ENCODE assay signal across 24 cellular contexts in genomic region chr2:42317945-42318344, GRCh38. TPM values are rescaled to one million over a fixed set of nuclear protein-coding genes. Genes with fewer than 3 reads are reported as not detected.
DNase-seq lines count a peak whose midpoint lies in the region; ATAC-seq and TF ChIP-seq lines count a peak whose summit lies in the region.
"Had no signal": no experiment of that assay in that cellular context is flagged by ENCODE, and none has a peak within 500 bp of the region (broad histone marks: within the 10 kb centered on the region; RNA-seq: fewer than 3 reads in every experiment).

No MANE protein-coding gene starts in this region.

- DNase-seq in activated T-cell treated with anti-CD3 and anti-CD28 coated beads, Interleukin-2, amount 50 U/mL, for 24 hours = no peak
- DNase-seq in activated T-cell treated with anti-CD3 and anti-CD28 coated beads, Interleukin-2, amount 50 U/mL, for 1 hour = no peak
- no peak for DNase-seq in CD4-positive, alpha-beta T cell
- DNase-seq in IMR-90 (no peak), HuH-7.5 (ENCODE audit: low spot score) (no peak), COR-L47 (lab: John Stamatoyannopoulos, UW) (no peak)
- DNase-seq in naive thymus-derived CD8-positive, alpha-beta T cell = no peak
- DNase-seq: activated CD8-positive, alpha-beta memory T cell treated with anti-CD3 and anti-CD28 coated beads, Interleukin-2, amount 50 U/mL, for 48 hours; activated effector memory CD4-positive, alpha-beta T cell treated with Interleukin-2 at 50 U/mL for 16 hours; amniotic stem cell; Calu3; DMS79; gastrocnemius medialis; H7; MV-4-11; NCI-H1436; NCI-H2081; NCI-H226; right cardiac atrium; stimulated activated CD8-positive, alpha-beta memory T cell treated with anti-CD3 and anti-CD28 coated beads, Interleukin-4, amount 100 ng/mL, for 48 hours; tibial artery; WERI-Rb-1 had no signal

- H3K4me1 ChIP-seq in IMR-90 (ENCODE audit: control insufficient read depth, insufficient read depth, low read length) = peaks cover 10% of the 10 kb centered on the region
- H3K4me1 ChIP-seq: BLaER1, gastrocnemius medialis, tibial artery, vagina had no signal

- H2AK9ac ChIP-seq in IMR-90 (replicated peaks; ENCODE audit: low read depth, low read length, poor library complexity) = no peak overlapping the region

- H3K9me3 ChIP-seq in CD4-positive, alpha-beta T cell (ENCODE audit: control insufficient read depth, low read length) = no peaks in the 10 kb centered on the region
- H3K9me3 ChIP-seq in IMR-90 (ENCODE audit: control insufficient read depth, insufficient read depth, low read length) = no peaks in the 10 kb centered on the region
- H3K9me3 ChIP-seq: BLaER1, gastrocnemius medialis, tibial artery, vagina had no signal

- H3K27me3 ChIP-seq in CD4-positive, alpha-beta T cell (ENCODE audit: control insufficient read depth, insufficient read depth, low read length) = no peaks in the 10 kb centered on the region
- H3K27me3 ChIP-seq in IMR-90 (ENCODE audit: control insufficient read depth, insufficient read depth, low read length) = no peaks in the 10 kb centered on the region
- H3K27me3 ChIP-seq: BLaER1, gastrocnemius medialis, tibial artery, vagina had no signal

- H4K8ac ChIP-seq in IMR-90 (ENCODE audit: low read depth in 2 of 2, low read length in 2 of 2) = peak overlapping the region in 1 of 2 experiments; percentile 57; a peak in 1 of 4 replicates

- no peak overlapping the region for H3K18ac ChIP-seq in IMR-90 (ENCODE audit: low read depth, low read length)

- H2BK5ac ChIP-seq in IMR-90 (ENCODE audit: low read depth, low read length, poor library complexity, severe bottlenecking) = no peak overlapping the region

- no peak overlapping the region for H2AFZ ChIP-seq in IMR-90 (replicated peaks; ENCODE audit: low read length, poor library complexity)

- H2AK5ac ChIP-seq in IMR-90 (ENCODE audit: low read depth, low read length) = no peak overlapping the region

- no peak overlapping the region for H4K5ac ChIP-seq in IMR-90 (ENCODE audit: low read depth, low read length)

- H3K4me2 ChIP-seq in IMR-90 (ENCODE audit: low read depth, low read length) = no peak overlapping the region
- H3K4me2 ChIP-seq: BLaER1 had no signal

- peaks cover 9% of the 10 kb centered on the region for H3K36me3 ChIP-seq in IMR-90 (ENCODE audit: control insufficient read depth, insufficient read depth, low read length)

- in situ Hi-C loops in IMR-90 (cut with MboI; ENCODE audit: low sequenced_read_pairs) = no loop called here

- TF ChIP-seq POLR2A in IMR-90 (IDR thresholded peaks at IDR 0.05; ENCODE audit: low read depth, low read length) = no peak

- H2BK15ac ChIP-seq in IMR-90 (ENCODE audit: low read depth, low read length) = no peak overlapping the region; the same call in 2 of the 3 replicates

- H2BK120ac ChIP-seq in IMR-90 (ENCODE audit: low read depth, low read length) = no peak overlapping the region

- H3K9me1 ChIP-seq in IMR-90 (ENCODE audit: insufficient read depth, low read length) = peaks cover 12% of the 10 kb centered on the region

- H3K4me1 Mint-ChIP-seq in activated T-cell treated with anti-CD3 and anti-CD28 coated beads, Interleukin-2, amount 50 U/mL, for 24 hours (ENCODE audit: low read depth) = peaks cover 40% of the 10 kb centered on the region
- peaks cover 55% of the 10 kb centered on the region for H3K4me1 Mint-ChIP-seq in CD4-positive, alpha-beta T cell (ENCODE audit: low read depth)
- peaks cover 8 to 32% (median 19%) of the 10 kb centered on the region in 4 donors for H3K4me1 Mint-ChIP-seq in naive thymus-derived CD8-positive, alpha-beta T cell

- no peak for TF ChIP-seq CTCF in CD4-positive, alpha-beta T cell (IDR thresholded peaks at IDR 0.05)
- no peak for TF ChIP-seq CTCF in IMR-90 (conservative IDR thresholded peaks at IDR 0.05; ENCODE audit: low read depth, low read length)

- peak overlapping the region; percentile 19; the same call in 1 of the 2 replicates for H3K4ac ChIP-seq in IMR-90 (ENCODE audit: low read depth, low read length)

- no peaks in the 10 kb centered on the region for H3K9me3 Mint-ChIP-seq in activated T-cell treated with anti-CD3 and anti-CD28 coated beads, Interleukin-2, amount 50 U/mL, for 24 hours
- no peaks in the 10 kb centered on the region for H3K9me3 Mint-ChIP-seq in CD4-positive, alpha-beta T cell
- no peaks in the 10 kb centered on the region for H3K9me3 Mint-ChIP-seq in naive thymus-derived CD8-positive, alpha-beta T cell

- no peaks in the 10 kb centered on the region for H4K20me1 ChIP-seq in IMR-90 (ENCODE audit: insufficient read depth, low read length)
- H4K20me1 ChIP-seq: BLaER1 had no signal

- POLR2A ChIA-PET in CD4-positive, alpha-beta T cell (lab: Charles Lee) = interaction anchor here (0.7 kb wide), 1 partner anchor 9 kb away, joined by 3 read pairs; no protein-coding TSS in a partner anchor
- POLR2A ChIA-PET in IMR-90 (lab: Charles Lee; ENCODE audit: unreplicated experiment) = no interaction called here
- POLR2A ChIA-PET in naive thymus-derived CD8-positive, alpha-beta T cell (lab: Charles Lee) = no interaction called here

- no peak overlapping the region for H4K91ac ChIP-seq in IMR-90 (ENCODE audit: insufficient read depth, low read depth, low read length)

- TF ChIP-seq RAD21 in IMR-90 (IDR thresholded peaks at IDR 0.05; ENCODE audit: low read length) = no peak

- H3K36me3 Mint-ChIP-seq in activated T-cell treated with anti-CD3 and anti-CD28 coated beads, Interleukin-2, amount 50 U/mL, for 24 hours (ENCODE audit: low read depth) = peaks cover 79% of the 10 kb centered on the region
- peaks cover 88% of the 10 kb centered on the region for H3K36me3 Mint-ChIP-seq in CD4-positive, alpha-beta T cell (ENCODE audit: low read depth)
- peaks cover 18 to 70% (median 26%) of the 10 kb centered on the region in 3 donors for H3K36me3 Mint-ChIP-seq in naive thymus-derived CD8-positive, alpha-beta T cell

- dilution Hi-C loops in IMR-90 (cut with HindIII; ENCODE audit: low sequenced_read_pairs, unreplicated experiment) = no loop called here

- H3K79me1 ChIP-seq in IMR-90 (ENCODE audit: low read depth in 1 of 2, low read length in 2 of 2) = peaks cover 0 to 18% of the 10 kb centered on the region in 2 experiments; a peak in 2 of 4 replicates

- H3K14ac ChIP-seq in IMR-90 (replicated peaks; ENCODE audit: low read depth, low read length) = no peak overlapping the region

- no peak for ATAC-seq in CD4-positive, alpha-beta T cell (ENCODE audit: poor library complexity)
- no peak for ATAC-seq in IMR-90 (ENCODE audit: low read depth)
- no peak for ATAC-seq in naive thymus-derived CD8-positive, alpha-beta T cell
- ATAC-seq: gastrocnemius medialis, right cardiac atrium had no signal

- TSS peak; percentile 7 for BruUV-seq in IMR-90 (replicated peaks; lab: Mats Ljungman, UMichigan)

- H3K27me3 Mint-ChIP-seq in activated T-cell treated with anti-CD3 and anti-CD28 coated beads, Interleukin-2, amount 50 U/mL, for 24 hours = no peaks in the 10 kb centered on the region
- H3K27me3 Mint-ChIP-seq in CD4-positive, alpha-beta T cell = no peaks in the 10 kb centered on the region
- H3K27me3 Mint-ChIP-seq in naive thymus-derived CD8-positive, alpha-beta T cell = no peaks in the 10 kb centered on the region

- no peak overlapping the region for H3K4me3 Mint-ChIP-seq in activated T-cell treated with anti-CD3 and anti-CD28 coated beads, Interleukin-2, amount 50 U/mL, for 24 hours
- no peak overlapping the region for H3K4me3 Mint-ChIP-seq in CD4-positive, alpha-beta T cell
- no peak overlapping the region for H3K4me3 Mint-ChIP-seq in naive thymus-derived CD8-positive, alpha-beta T cell

- no peak overlapping the region for H3K9ac ChIP-seq in IMR-90 (ENCODE audit: low read depth, low read length)
- H3K9ac ChIP-seq: BLaER1 had no signal

- no peak overlapping the region for H3K4me3 ChIP-seq in IMR-90 (ENCODE audit: insufficient read depth, low read depth, low read length)
- H3K4me3 ChIP-seq: BLaER1, gastrocnemius medialis, tibial artery, vagina had no signal

- intact Hi-C loops in CD4-positive, alpha-beta T cell (cut with DNase I, micrococcal nuclease) = no loop called here
- intact Hi-C loops in IMR-90 (cut with micrococcal nuclease) = no loop called here

- CTCF ChIA-PET in CD4-positive, alpha-beta T cell (lab: Charles Lee) = no interaction called here
- CTCF ChIA-PET in IMR-90 (lab: Yijun Ruan, JAX) = interaction anchor here (0.8 kb wide), 1 partner anchor 10 kb away, joined by 3 read pairs; no protein-coding TSS in a partner anchor

- H3K27ac ChIP-seq in CD4-positive, alpha-beta T cell (ENCODE audit: low read depth, low read length) = no peak overlapping the region
- H3K27ac ChIP-seq in IMR-90 (ENCODE audit: insufficient read depth, low read length) = no peak overlapping the region
- H3K27ac ChIP-seq: BLaER1, gastrocnemius medialis, tibial artery, vagina, WERI-Rb-1 had no signal

- no peak overlapping the region for H3K23ac ChIP-seq in IMR-90 (ENCODE audit: low read depth, low read length)

- no peak overlapping the region for H3K56ac ChIP-seq in IMR-90 (ENCODE audit: extremely low read depth, insufficient read depth, low read length)

- no peak overlapping the region for H2BK20ac ChIP-seq in IMR-90 (ENCODE audit: low read depth, low read length)

- H3K27ac Mint-ChIP-seq in activated T-cell treated with anti-CD3 and anti-CD28 coated beads, Interleukin-2, amount 50 U/mL, for 24 hours = peak overlapping the region; percentile 81
- H3K27ac Mint-ChIP-seq in CD4-positive, alpha-beta T cell = peak overlapping the region; percentile 81
- peak overlapping the region; percentile 32 to 88 (median 52) for H3K27ac Mint-ChIP-seq in naive thymus-derived CD8-positive, alpha-beta T cell

TF ChIP-seq in IMR-90, 13 proteins besides CTCF, POLR2A, EP300 and RAD21 (continues in another document):
- no peak for TF ChIP-seq SMC3 (IDR thresholded peaks at IDR 0.05; ENCODE audit: low read depth, low read length)
- no peak for TF ChIP-seq BHLHE40 (IDR thresholded peaks at IDR 0.05; ENCODE audit: low read depth, low read length)
- no peak for TF ChIP-seq RFX5 (IDR thresholded peaks at IDR 0.05; ENCODE audit: low read depth, low read length)
- TF ChIP-seq CEBPB (IDR thresholded peaks at IDR 0.05; ENCODE audit: low read depth, low read length) = no peak
- TF ChIP-seq CHD1 (IDR thresholded peaks at IDR 0.05; ENCODE audit: low read depth, low read length) = no peak
- TF ChIP-seq RCOR1 (IDR thresholded peaks at IDR 0.05; ENCODE audit: insufficient replicate concordance, low read length) = no peak

RNA-seq across cellular contexts. Expression of gene COX7A2L, which starts 43.1 kb away (rescaled TPM):
- total RNA-seq in CD4-positive, alpha-beta T cell = 10 to 100 TPM; 51.3 to 57.3 TPM
- 123 and 192 TPM in 2 replicates for total RNA-seq in IMR-90 (2012; rRNA removed)
- 97.5 and 132 TPM in 2 replicates for polyA plus RNA-seq in IMR-90 (2012; rRNA removed)
- 77.9 and 131 TPM in 2 replicates for polyA plus RNA-seq in IMR-90 (2012; cell fraction: cytosol; rRNA removed)
- 18.4 and 53.3 TPM in 2 replicates for polyA plus RNA-seq in IMR-90 (2012; cell fraction: nucleus; rRNA removed; ENCODE audit: low replicate concordance)
- 10 to 100 TPM; 73.1 to 76.7 TPM for total RNA-seq in naive thymus-derived CD8-positive, alpha-beta T cell
- 100 to 1,000 TPM; 174 to 222 (median 194) TPM for polyA plus RNA-seq in naive thymus-derived CD8-positive, alpha-beta T cell
